ENCODE assay signal across 15 cellular contexts in the genomic region with DNA sequence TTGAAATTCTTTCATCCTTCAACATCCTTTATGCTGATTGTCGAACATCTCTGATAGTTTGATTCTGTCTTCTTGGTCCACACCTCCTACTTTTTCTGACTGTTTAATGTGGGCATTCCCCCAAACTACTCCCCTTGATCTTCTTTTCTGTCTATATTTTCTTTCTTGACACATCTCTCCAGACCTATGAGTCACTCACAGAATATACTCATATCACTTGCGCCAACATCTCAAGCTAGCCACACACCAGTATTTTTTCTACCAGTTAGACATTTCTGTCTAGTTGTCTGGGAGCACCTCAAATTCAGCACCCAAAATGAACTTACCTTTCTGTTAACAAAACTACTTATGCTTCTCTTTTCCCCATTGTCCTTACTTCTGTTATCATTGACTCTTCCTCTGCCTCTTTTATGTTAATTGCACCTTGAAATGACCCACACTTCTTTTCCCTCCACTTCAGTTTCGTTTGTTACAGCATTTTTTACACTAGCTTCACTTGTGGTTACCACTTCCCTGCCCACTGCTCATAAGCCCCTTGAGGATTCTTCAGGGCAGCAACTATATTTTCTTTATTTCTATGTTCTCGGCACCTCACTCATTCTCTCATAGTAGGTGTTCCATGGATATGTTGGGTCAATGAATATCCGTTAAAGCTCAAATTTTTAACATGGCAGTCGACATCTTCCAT. TPM values are rescaled to one million over a fixed set of nuclear protein-coding genes. Genes with fewer than 3 reads are reported as not detected.
A peak's percentile ranks its signal among the peaks of the same experiment; 100 is the strongest.
DNase-seq lines count a peak whose midpoint lies in the region; ATAC-seq and TF ChIP-seq lines count a peak whose summit lies in the region.
"Had no signal": no experiment of that assay in that cellular context is flagged by ENCODE, and none has a peak within 500 bp of the region (broad histone marks: within the 10 kb centered on the region; RNA-seq: fewer than 3 reads in every experiment).

No MANE protein-coding gene starts in this region.

- no peaks in the 10 kb centered on the region for H3K9me3 Mint-ChIP-seq in activated CD8-positive, alpha-beta T cell treated with anti-CD3 and anti-CD28 coated beads for 36 hours
- H3K9me3 Mint-ChIP-seq: activated T-helper 2 cell treated with anti-CD3 and anti-CD28 coated beads, Interferon-gamma antibody, Interleukin-2, Interleukin-4, amounts not matched to agents 10 μg/mL and 5 μg/mL and 100 μg/mL, durations not matched to agents 14 hours and 24 hours and 36 hours; naive B cell had no signal

- no peak overlapping the region for H3K27ac ChIP-seq in BLaER1
- H3K27ac ChIP-seq: suprapubic skin had no signal

- no peak overlapping the region for H3K4me3 ChIP-seq in BLaER1
- H3K4me3 ChIP-seq: suprapubic skin had no signal

- DNase-seq in activated CD8-positive, alpha-beta T cell treated with anti-CD3 and anti-CD28 coated beads for 36 hours, result peak; percentile 28
- DNase-seq in foreskin melanocyte, result no peak
- no peak for DNase-seq in CD1c-positive myeloid dendritic cell (ENCODE audit: extremely low spot score)
- no peak for DNase-seq in NCI-H524 treated with DMSO at 0.1 percent for 48 hours (lab: John Stamatoyannopoulos, UW)
- DNase-seq in HUDEP-2 (lab: John Stamatoyannopoulos, UW; ENCODE audit: unreplicated experiment in 76 of 76), result no peak
- DNase-seq: H7, KG1, naive B cell, T1000 had no signal

- peaks cover 8% of the 10 kb centered on the region for H3K27me3 Mint-ChIP-seq in activated CD8-positive, alpha-beta T cell treated with anti-CD3 and anti-CD28 coated beads for 36 hours

- H3K36me3 ChIP-seq in BLaER1, result no peaks in the 10 kb centered on the region
- H3K36me3 ChIP-seq: suprapubic skin had no signal

- H3K4me1 Mint-ChIP-seq in activated CD8-positive, alpha-beta T cell treated with anti-CD3 and anti-CD28 coated beads for 36 hours (ENCODE audit: low read depth), result no peaks in the 10 kb centered on the region
- H3K4me1 Mint-ChIP-seq: naive B cell had no signal

- H3K9ac ChIP-seq in BLaER1, result no peak overlapping the region

- CTCF ChIA-PET in activated CD8-positive, alpha-beta T cell treated with anti-CD3 and anti-CD28 coated beads for 36 hours (lab: Charles Lee), result interaction anchor here (0.6 to 12.4 kb wide), 15 partner anchors 10 to 317 kb away, joined by 3 to 194 read pairs (median 5); a partner anchor contains a TSS

- TF ChIP-seq CTCF in activated CD8-positive, alpha-beta T cell treated with anti-CD3 and anti-CD28 coated beads for 36 hours (IDR thresholded peaks at IDR 0.05), result no peak

- H4K20me1 ChIP-seq in BLaER1, result no peaks in the 10 kb centered on the region

- H3K27ac Mint-ChIP-seq in activated CD8-positive, alpha-beta T cell treated with anti-CD3 and anti-CD28 coated beads for 36 hours, result no peak overlapping the region
- H3K27ac Mint-ChIP-seq: activated T-helper 2 cell treated with anti-CD3 and anti-CD28 coated beads, Interferon-gamma antibody, Interleukin-2, Interleukin-4, amounts not matched to agents 10 μg/mL and 5 μg/mL and 100 μg/mL, durations not matched to agents 14 hours and 24 hours and 36 hours; naive B cell had no signal

- H3K4me2 ChIP-seq in BLaER1, result peak overlapping the region; percentile 49

- no peaks in the 10 kb centered on the region for H3K27me3 ChIP-seq in BLaER1

- POLR2A ChIA-PET in activated CD8-positive, alpha-beta T cell treated with anti-CD3 and anti-CD28 coated beads for 36 hours (lab: Charles Lee), result interaction anchor here (0.7 to 0.9 kb wide), 2 partner anchors 29 to 37 kb away, joined by 3 read pairs; no protein-coding TSS in a partner anchor

- H3K4me3 Mint-ChIP-seq in activated CD8-positive, alpha-beta T cell treated with anti-CD3 and anti-CD28 coated beads for 36 hours, result no peak overlapping the region
- H3K4me3 Mint-ChIP-seq: naive B cell had no signal

- peaks cover 39% of the 10 kb centered on the region for H3K4me1 ChIP-seq in BLaER1

- H3K36me3 Mint-ChIP-seq in activated CD8-positive, alpha-beta T cell treated with anti-CD3 and anti-CD28 coated beads for 36 hours (ENCODE audit: low read depth), result no peaks in the 10 kb centered on the region
- H3K36me3 Mint-ChIP-seq: naive B cell had no signal

- intact Hi-C loops in activated CD8-positive, alpha-beta T cell treated with anti-CD3 and anti-CD28 coated beads for 36 hours (cut with micrococcal nuclease), result no loop called here

- ATAC-seq in GM19395 (IDR thresholded peaks at IDR 0.05; ENCODE audit: unreplicated experiment) (peak; percentile 59), HG03159 (IDR thresholded peaks at IDR 0.05; ENCODE audit: unreplicated experiment) (peak; percentile 55)
- peak; percentile 95 for ATAC-seq in activated CD8-positive, alpha-beta T cell treated with anti-CD3 and anti-CD28 coated beads for 36 hours

- no peaks in the 10 kb centered on the region for H3K9me3 ChIP-seq in BLaER1
- H3K9me3 ChIP-seq: suprapubic skin had no signal

RNA-seq across cellular contexts. Expression of a gene that starts 33.5 kb away (rescaled TPM):
- total RNA-seq in activated CD8-positive, alpha-beta T cell treated with anti-CD3 and anti-CD28 coated beads for 36 hours, result under 1 TPM in 1 of 2 experiments, not detected in 1; 0.31 TPM
- total RNA-seq: activated T-helper 2 cell treated with anti-CD3 and anti-CD28 coated beads, Interferon-gamma antibody, Interleukin-2, Interleukin-4, amounts not matched to agents 10 μg/mL and 5 μg/mL and 100 μg/mL, durations not matched to agents 14 hours and 24 hours and 36 hours; dermis microvascular lymphatic vessel endothelial cell; H7; suprapubic skin had no signal

RNA-seq across cellular contexts. Expression of a gene that starts 47.3 kb away (rescaled TPM):
- total RNA-seq in activated CD8-positive, alpha-beta T cell treated with anti-CD3 and anti-CD28 coated beads for 36 hours, result 10 to 100 TPM; 21.6 to 22.5 TPM
